ENCODE assay signal across 8 cellular contexts in genomic region chr5:10250804-10251276, GRCh38. TPM values are rescaled to one million over a fixed set of nuclear protein-coding genes. Genes with fewer than 3 reads are reported as not detected.
A peak's percentile ranks its signal among the peaks of the same experiment; 100 is the strongest.
DNase-seq lines count a peak whose midpoint lies in the region; ATAC-seq and TF ChIP-seq lines count a peak whose summit lies in the region.

No MANE protein-coding gene starts in this region.

- H3K4me1 ChIP-seq in esophagus muscularis mucosa, result peaks cover 25 to 47% (median 39%) of the 10 kb centered on the region in 4 donors
- H3K4me1 ChIP-seq in trophoblast cell (ENCODE audit: control insufficient read depth in 1 of 2, insufficient read depth in 2 of 2, low read length in 2 of 2), result peaks cover 7 to 12% of the 10 kb centered on the region in 2 experiments

- peak overlapping the region; percentile 91 for H3K9ac ChIP-seq in trophoblast cell (ENCODE audit: low read length)

- H3K79me2 ChIP-seq in trophoblast cell (ENCODE audit: control insufficient read depth, insufficient read depth, low read length, poor library complexity), result peaks cover 27% of the 10 kb centered on the region

- ATAC-seq in HG03139 (IDR thresholded peaks at IDR 0.05; ENCODE audit: unreplicated experiment), result peak; percentile 12
- ATAC-seq in T-helper 17 cell, result peak; percentile 31
- ATAC-seq in GM18505 (IDR thresholded peaks at IDR 0.05; ENCODE audit: unreplicated experiment), result no peak

- H2AFZ ChIP-seq in trophoblast cell (ENCODE audit: insufficient read depth, low read length, poor library complexity), result peak overlapping the region; percentile 89

- H3K9me3 ChIP-seq in T-helper 17 cell (ENCODE audit: control insufficient read depth, low read length, poor library complexity, severe bottlenecking) (no peaks in the 10 kb centered on the region), esophagus muscularis mucosa (no peaks in the 10 kb centered on the region), trophoblast cell (ENCODE audit: insufficient read depth, low read depth, low read length) (no peaks in the 10 kb centered on the region)

- no peak for TF ChIP-seq EP300 in esophagus muscularis mucosa (IDR thresholded peaks at IDR 0.05)

- peak overlapping the region; percentile 82 for H2AK5ac ChIP-seq in trophoblast cell (ENCODE audit: low read length)

- no peaks in the 10 kb centered on the region for H3K27me3 ChIP-seq in esophagus muscularis mucosa
- H3K27me3 ChIP-seq in trophoblast cell (ENCODE audit: insufficient read depth, low read length), result no peaks in the 10 kb centered on the region

- no peak overlapping the region for H3K23ac ChIP-seq in trophoblast cell (ENCODE audit: low read length)

- H4K12ac ChIP-seq in trophoblast cell (ENCODE audit: low read depth, low read length), result peak overlapping the region; percentile 84

- H2BK5ac ChIP-seq in trophoblast cell (ENCODE audit: low read depth, low read length, poor library complexity), result peak overlapping the region; percentile 69

- 1% methylated on average over 21 of the region's 21 CpGs for WGBS in esophagus muscularis mucosa
- no CpG with 5 or more reads among the region's 21 CpGs for WGBS in trophoblast cell (ENCODE audit: extremely low coverage, insufficient coverage, insufficient read length)

- H2BK12ac ChIP-seq in trophoblast cell (ENCODE audit: low read length), result peak overlapping the region; percentile 30

- intact Hi-C loops in esophagus muscularis mucosa (cut with DNase I), result loop anchor here (5.0 kb wide), 1 partner anchor 106 kb away; no protein-coding TSS in a partner anchor

- H3K4me1 Mint-ChIP-seq in T-helper 17 cell, result peaks cover 39% of the 10 kb centered on the region

- H3K36me3 Mint-ChIP-seq in T-helper 17 cell (ENCODE audit: low read depth), result peaks cover 11% of the 10 kb centered on the region

- H3K4me2 ChIP-seq in trophoblast cell (ENCODE audit: low read length), result peak overlapping the region; percentile 94

- peak overlapping the region; percentile 85 to 94 (median 91) for H3K27ac ChIP-seq in esophagus muscularis mucosa (replicated peaks in 1 of 4)
- H3K27ac ChIP-seq in trophoblast cell (ENCODE audit: low read depth, low read length), result peak overlapping the region; percentile 75

- peak overlapping the region; percentile 99 for H3K27ac Mint-ChIP-seq in T-helper 17 cell

- TF ChIP-seq POLR2A in esophagus muscularis mucosa (IDR thresholded peaks at IDR 0.05; ENCODE audit: low read depth), result no peak
- TF ChIP-seq POLR2A in GM18505 (IDR thresholded peaks at IDR 0.05; ENCODE audit: borderline replicate concordance, extremely low read depth, insufficient read depth, insufficient read length), result no peak

- peak overlapping the region; percentile 96 for H3K4ac ChIP-seq in trophoblast cell (ENCODE audit: low read depth, low read length)

- peak overlapping the region; percentile 90 for H2BK120ac ChIP-seq in trophoblast cell (ENCODE audit: insufficient read depth, low read length, poor library complexity)

- peak overlapping the region; percentile 98 for H3K18ac ChIP-seq in trophoblast cell (ENCODE audit: low read length)

- peak overlapping the region; percentile 95 for H3K4me3 Mint-ChIP-seq in T-helper 17 cell

- no peaks in the 10 kb centered on the region for H3K27me3 Mint-ChIP-seq in T-helper 17 cell

- H3K4me3 ChIP-seq in esophagus muscularis mucosa (peak overlapping the region; percentile 82 to 93 (median 90)), trophoblast cell (ENCODE audit: low read depth, low read length) (peak overlapping the region; percentile 93)

- DNase-seq in SIG-M5 treated with dmso at 0.1 percent for 504 hours (lab: John Stamatoyannopoulos, UW; ENCODE audit: unreplicated experiment), result peak; percentile 27
- no peak for DNase-seq in SIG-M5 (lab: John Stamatoyannopoulos, UW)
- DNase-seq in T-helper 17 cell, result no peak
- DNase-seq in esophagus muscularis mucosa (ENCODE audit: extremely low spot score), result no peak
- no peak for DNase-seq in trophoblast cell
- no peak for DNase-seq in ecto neural progenitor cell (ENCODE audit: low spot score)

- H3K79me1 ChIP-seq in trophoblast cell (ENCODE audit: low read length), result peaks cover 13% of the 10 kb centered on the region

- TF ChIP-seq CTCF in esophagus muscularis mucosa (IDR thresholded peaks at IDR 0.05), result no peak

- H3K14ac ChIP-seq in trophoblast cell (ENCODE audit: low read length), result peak overlapping the region; percentile 87

- H3K36me3 ChIP-seq in esophagus muscularis mucosa (peaks cover 5 to 25% (median 18%) of the 10 kb centered on the region in 4 donors), trophoblast cell (ENCODE audit: control insufficient read depth in 1 of 2, insufficient read depth in 2 of 2, low read length in 2 of 2) (peaks cover 6 to 14% of the 10 kb centered on the region in 2 experiments)

- H4K91ac ChIP-seq in trophoblast cell (ENCODE audit: low read depth, low read length), result peak overlapping the region; percentile 94

- H4K8ac ChIP-seq in trophoblast cell (ENCODE audit: low read depth, low read length), result peak overlapping the region; percentile 98

RNA-seq across cellular contexts. Expression of gene CCT5, which starts 0.8 kb away (rescaled TPM):
- total RNA-seq in T-helper 17 cell (10 to 100 TPM; 62.6 to 73.0 TPM), esophagus muscularis mucosa (100 to 1,000 TPM; 100 to 165 (median 142) TPM)
- 174 and 175 TPM in 2 replicates for polyA plus RNA-seq in trophoblast cell (2013)

RNA-seq across cellular contexts. Expression of gene ATPSCKMT, which starts 1.2 kb away (rescaled TPM):
- total RNA-seq in T-helper 17 cell (1 to 10 TPM; 6.1 to 6.5 TPM), esophagus muscularis mucosa (10 to 100 TPM in 2 of 4 donors, 1 to 10 TPM in 2; 7.6 to 18.4 (median 10.2) TPM)
- 7.2 and 9.3 TPM in 2 replicates for polyA plus RNA-seq in trophoblast cell (2013)

RNA-seq across cellular contexts. Expression of gene CMBL, which starts 56.9 kb away (rescaled TPM):
- total RNA-seq in T-helper 17 cell (under 1 TPM; 0.22 to 0.39 TPM), esophagus muscularis mucosa (1 to 10 TPM; 3.8 to 7.8 (median 5.1) TPM)
- 7.8 and 8.8 TPM in 2 replicates for polyA plus RNA-seq in trophoblast cell (2013)
